8 cellular contexts compared by ENCODE assay signal in the genomic region with DNA sequence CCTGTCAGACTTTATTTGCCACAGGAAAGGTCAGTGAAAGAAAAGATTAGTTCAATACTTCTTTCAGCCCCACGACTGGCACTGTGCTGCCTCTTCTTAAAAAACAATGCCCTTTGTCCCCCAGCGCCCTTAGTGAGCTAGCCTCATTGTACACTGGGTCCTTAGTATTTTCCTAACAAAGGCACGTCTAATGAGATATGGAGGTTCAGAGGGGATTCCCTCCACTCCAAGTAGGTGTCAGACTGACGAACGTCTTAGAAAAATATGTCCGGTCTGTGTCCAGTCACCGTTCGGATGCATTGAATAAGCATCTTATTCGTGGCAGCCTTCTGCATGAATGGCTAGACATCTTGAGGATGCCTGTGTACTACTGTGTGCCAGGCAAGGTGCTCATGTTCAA. TPM values are rescaled to one million over a fixed set of nuclear protein-coding genes. Genes with fewer than 3 reads are reported as not detected.
A peak's percentile ranks its signal among the peaks of the same experiment; 100 is the strongest.
DNase-seq lines count a peak whose midpoint lies in the region; ATAC-seq, FAIRE-seq and TF ChIP-seq lines count a peak whose summit lies in the region.

No MANE protein-coding gene starts in this region.

- H3K79me2 ChIP-seq in HepG2 (ENCODE audit: insufficient read depth, low read length), result no peaks in the 10 kb centered on the region

- peak overlapping the region; percentile 49 for H2AFZ ChIP-seq in HepG2 (ENCODE audit: low read length)

- peaks cover 11% of the 10 kb centered on the region for H3K4me1 Mint-ChIP-seq in type B pancreatic cell (ENCODE audit: unreplicated experiment)

- H3K4me3 ChIP-seq in heart left ventricle, result peak overlapping the region in 10 of 12 donors; percentile 65 to 99 (median 88)
- H3K4me3 ChIP-seq in right atrium auricular region, result peak overlapping the region in 1 of 2 donors; percentile 96
- peak overlapping the region; percentile 83 to 90 for H3K4me3 ChIP-seq in ascending aorta
- peak overlapping the region; percentile 70 to 85 (median 81) for H3K4me3 ChIP-seq in HepG2 (replicated peaks in 1 of 3; ENCODE audit: insufficient read depth in 1 of 3, low read depth in 2 of 3, low read length in 3 of 3)

- H3K36me3 ChIP-seq in heart left ventricle (peaks cover 0 to 15% (median 6%) of the 10 kb centered on the region in 9 donors), right atrium auricular region (no peaks in the 10 kb centered on the region), ascending aorta (peaks cover 0 to 16% of the 10 kb centered on the region in 2 donors), HepG2 (replicated peaks in 1 of 2; ENCODE audit: control insufficient read depth in 1 of 2, insufficient read depth in 2 of 2, low read length in 2 of 2) (no peaks in the 10 kb centered on the region; a peak in 1 of 5 replicates)

- no peak for TF ChIP-seq CTCF in heart left ventricle (IDR thresholded peaks at IDR 0.05)
- no peak for TF ChIP-seq CTCF in right atrium auricular region (IDR thresholded peaks at IDR 0.05)
- TF ChIP-seq CTCF in ascending aorta (IDR thresholded peaks at IDR 0.05), result no peak
- TF ChIP-seq CTCF in HepG2 (CRISPR knock-in tag; IDR thresholded peaks at IDR 0.05), result no peak
- no peak for TF ChIP-seq CTCF in type B pancreatic cell (conservative IDR thresholded peaks at IDR 0.05)

- BruUV-seq in HepG2 (replicated peaks; lab: Mats Ljungman, UMichigan), result no TSS peak

- peak overlapping the region; percentile 89 for H3K4me3 Mint-ChIP-seq in type B pancreatic cell

- no peaks in the 10 kb centered on the region for H4K20me1 ChIP-seq in HepG2 (ENCODE audit: insufficient read depth, low read length)

- H3K9ac ChIP-seq in HepG2 (ENCODE audit: insufficient read depth, low read depth, low read length), result peak overlapping the region; percentile 73; the same call in 1 of the 2 replicates

- H3K27me3 Mint-ChIP-seq in type B pancreatic cell, result no peaks in the 10 kb centered on the region

- TF ChIP-seq EP300 in HepG2 (IDR thresholded peaks at IDR 0.05; ENCODE audit: low read depth in 2 of 2, low read length in 2 of 2) (no peak), HepG2 (CRISPR knock-in tag; IDR thresholded peaks at IDR 0.05; ENCODE audit: borderline replicate concordance) (no peak)

- CTCF ChIA-PET in HepG2 (lab: Yijun Ruan, JAX; ENCODE audit: low intra/inter-chr PET ratio, low total read pairs), result no interaction called here

- H3K4me2 ChIP-seq in HepG2 (ENCODE audit: low read depth, low read length), result peak overlapping the region; percentile 91

- DNase-seq in heart left ventricle (no peak), right atrium auricular region (ENCODE audit: low spot score) (no peak), ascending aorta (ENCODE audit: low spot score in 2 of 2) (no peak), HepG2 (ENCODE audit: low spot score) (no peak), type B pancreatic cell (ENCODE audit: extremely low spot score, unreplicated experiment) (no peak)

- peak overlapping the region; percentile 79 for H3K27ac Mint-ChIP-seq in type B pancreatic cell

- peaks cover 3% of the 10 kb centered on the region for H3K36me3 Mint-ChIP-seq in type B pancreatic cell

- H3K9me3 Mint-ChIP-seq in type B pancreatic cell, result no peaks in the 10 kb centered on the region

- intact Hi-C loops in heart left ventricle (cut with DNase I) (loop anchor here in 1 of 10 donors (5.0 kb wide), 1 partner anchor 37 kb away; the partner anchor contains the start of gene NARS1), ascending aorta (cut with DNase I) (loop anchor here (5.0 kb wide), 2 partner anchors 37 to 88 kb away; partner anchors contain the start of gene NARS1), HepG2 (cut with micrococcal nuclease; ENCODE audit: unreplicated experiment) (no loop called here)

- in situ Hi-C loops in HepG2 (cut with HindIII; ENCODE audit: extremely low pct_ligation_motif_present, low pct_unique_long_range_greater_than_20kb), result no loop called here

- WGBS in heart left ventricle, 4 donors, result 51 to 64% (median 62%) methylated on average over 9 of the region's 9 CpGs
- 8% methylated on average over 9 of the region's 9 CpGs for WGBS in HepG2 (ENCODE audit: low lambda C conversion rate)

- no peak overlapping the region for H3K27ac ChIP-seq in heart left ventricle
- H3K27ac ChIP-seq in right atrium auricular region, result no peak overlapping the region
- no peak overlapping the region for H3K27ac ChIP-seq in ascending aorta
- H3K27ac ChIP-seq in HepG2 (ENCODE audit: extremely low read length, insufficient read depth, low read length), result no peak overlapping the region

- no peak for TF ChIP-seq POLR2A in heart left ventricle (IDR thresholded peaks at IDR 0.05)
- no peak for TF ChIP-seq POLR2A in HepG2 (IDR thresholded peaks at IDR 0.05; ENCODE audit: insufficient read depth in 1 of 2, low read depth in 2 of 2, low read length in 2 of 2)

- no peak for FAIRE-seq in HepG2 (lab: Jason Lieb, UNC)

- no peak for TF ChIP-seq RAD21 in HepG2 (CRISPR knock-in tag; IDR thresholded peaks at IDR 0.05)

- H3K27me3 ChIP-seq in heart left ventricle, result no peaks in the 10 kb centered on the region
- H3K27me3 ChIP-seq in right atrium auricular region, result no peaks in the 10 kb centered on the region
- H3K27me3 ChIP-seq in ascending aorta, result no peaks in the 10 kb centered on the region
- no peaks in the 10 kb centered on the region for H3K27me3 ChIP-seq in HepG2 (ENCODE audit: control insufficient read depth in 1 of 2, insufficient read depth in 2 of 2, low read length in 2 of 2)

- POLR2A ChIA-PET in HepG2 (lab: Yijun Ruan, JAX), result no interaction called here

- H3K4me1 ChIP-seq in heart left ventricle, result peaks cover 0 to 36% (median 11%) of the 10 kb centered on the region in 12 donors
- peaks cover 0 to 21% of the 10 kb centered on the region in 2 donors for H3K4me1 ChIP-seq in right atrium auricular region
- peaks cover 5 to 15% of the 10 kb centered on the region in 2 donors for H3K4me1 ChIP-seq in ascending aorta
- H3K4me1 ChIP-seq in HepG2 (ENCODE audit: insufficient read depth, low read length), result peaks cover 13% of the 10 kb centered on the region

- H3K9me3 ChIP-seq in heart left ventricle, result no peaks in the 10 kb centered on the region
- no peaks in the 10 kb centered on the region for H3K9me3 ChIP-seq in right atrium auricular region
- no peaks in the 10 kb centered on the region for H3K9me3 ChIP-seq in ascending aorta
- H3K9me3 ChIP-seq in HepG2 (ENCODE audit: low read length), result no peaks in the 10 kb centered on the region

- ATAC-seq in heart left ventricle, result no peak
- no peak for ATAC-seq in HepG2
- no peak for ATAC-seq in HG02852 (IDR thresholded peaks at IDR 0.05; ENCODE audit: unreplicated experiment)
- no peak for ATAC-seq in HG02623 (IDR thresholded peaks at IDR 0.05; ENCODE audit: unreplicated experiment)
- no peak for ATAC-seq in GM18867 (IDR thresholded peaks at IDR 0.05; ENCODE audit: unreplicated experiment)

RNA-seq across cellular contexts. Expression of gene FECH, which starts 1.1 kb away (rescaled TPM):
- 10 to 100 TPM; 29.0 to 93.3 (median 50.7) TPM for total RNA-seq in heart left ventricle
- polyA plus RNA-seq in heart left ventricle, result 10 to 100 TPM in 1 of 2 donors, 1 to 10 TPM in 1; 4.7 to 21.0 TPM
- 10 to 100 TPM; 27.1 to 62.7 TPM for total RNA-seq in right atrium auricular region
- total RNA-seq in ascending aorta, result 33.0 TPM
- 21.9 and 29.1 TPM in 2 replicates for total RNA-seq in HepG2 (2016; rRNA removed; fragmentation: Illumina TruSeq; extraction: Trizol)
- total RNA-seq in HepG2 (2016; cell fraction: cytosol; rRNA removed; fragmentation: Illumina TruSeq; extraction: Trizol; ENCODE audit: low read depth), result 2.8 and 3.2 TPM in 2 replicates
- total RNA-seq in HepG2 (2016; cell fraction: insoluble cytoplasmic fraction; rRNA removed; fragmentation: Illumina TruSeq; extraction: Trizol), result 23.3 and 28.6 TPM in 2 replicates
- total RNA-seq in HepG2 (2016; cell fraction: membrane; rRNA removed; fragmentation: Illumina TruSeq; extraction: Trizol), result 9.2 and 9.7 TPM in 2 replicates
- 10.9 and 11.0 TPM in 2 replicates for total RNA-seq in HepG2 (2016; cell fraction: nucleus; rRNA removed; fragmentation: Illumina TruSeq; extraction: Trizol)
- 14.7 and 16.4 TPM in 2 replicates for polyA plus RNA-seq in HepG2 (2011; rRNA removed)
- 14.1 and 16.3 TPM in 2 replicates for polyA plus RNA-seq in HepG2 (2011; cell fraction: cytosol; rRNA removed)
- polyA plus RNA-seq in HepG2 (2011; cell fraction: nucleus; rRNA removed), result 5.4 and 9.2 TPM in 2 replicates
- polyA plus RNA-seq in HepG2 (2012), result 10.4 and 11.0 TPM in 2 replicates
- polyA plus RNA-seq in HepG2 (2016; cell fraction: cytosol; fragmentation: Illumina TruSeq; extraction: Trizol; ENCODE audit: low read depth), result 2.7 and 3.8 TPM in 2 replicates
- 26.1 and 27.9 TPM in 2 replicates for polyA plus RNA-seq in HepG2 (2016; cell fraction: insoluble cytoplasmic fraction; fragmentation: Illumina TruSeq; extraction: Trizol; ENCODE audit: low read depth)
- polyA plus RNA-seq in HepG2 (2016; cell fraction: membrane; fragmentation: Illumina TruSeq; extraction: Trizol; ENCODE audit: low read depth), result 7.3 and 7.4 TPM in 2 replicates
- polyA plus RNA-seq in HepG2 (2016; cell fraction: nucleus; fragmentation: Illumina TruSeq; extraction: Trizol; ENCODE audit: insufficient read depth, low read depth), result 16.2 and 16.7 TPM in 2 replicates
- polyA minus RNA-seq in HepG2 (2011; rRNA and poly(A)+ RNA removed; ENCODE audit: low replicate concordance), result 15.9 and 39.3 TPM in 2 replicates
- 12.3 and 14.0 TPM in 2 replicates for polyA minus RNA-seq in HepG2 (2011; cell fraction: cytosol; rRNA and poly(A)+ RNA removed)
- 8.2 and 9.6 TPM in 2 replicates for polyA minus RNA-seq in HepG2 (2011; cell fraction: nucleus; rRNA and poly(A)+ RNA removed)
- 22.1 and 43.1 TPM in 2 replicates for total RNA-seq in type B pancreatic cell (ENCODE audit: low replicate concordance)

RNA-seq across cellular contexts. Expression of gene NARS1, which starts 36.2 kb away (rescaled TPM):
- total RNA-seq in heart left ventricle, result 100 to 1,000 TPM in 8 of 9 donors, 10 to 100 TPM in 1; 90.3 to 158 (median 114) TPM
- polyA plus RNA-seq in heart left ventricle, result 100 to 1,000 TPM in 1 of 2 donors, 10 to 100 TPM in 1; 69.5 to 138 TPM
- 100 to 1,000 TPM in 1 of 2 donors, 10 to 100 TPM in 1; 93.7 to 114 TPM for total RNA-seq in right atrium auricular region
- total RNA-seq in ascending aorta, result 44.0 TPM
- 200 and 292 TPM in 2 replicates for total RNA-seq in HepG2 (2016; rRNA removed; fragmentation: Illumina TruSeq; extraction: Trizol)
- total RNA-seq in HepG2 (2016; cell fraction: cytosol; rRNA removed; fragmentation: Illumina TruSeq; extraction: Trizol; ENCODE audit: low read depth), result 18.6 and 19.7 TPM in 2 replicates
- total RNA-seq in HepG2 (2016; cell fraction: insoluble cytoplasmic fraction; rRNA removed; fragmentation: Illumina TruSeq; extraction: Trizol), result 204 and 283 TPM in 2 replicates
- total RNA-seq in HepG2 (2016; cell fraction: membrane; rRNA removed; fragmentation: Illumina TruSeq; extraction: Trizol), result 24.0 and 28.8 TPM in 2 replicates
- total RNA-seq in HepG2 (2016; cell fraction: nucleus; rRNA removed; fragmentation: Illumina TruSeq; extraction: Trizol), result 132 and 136 TPM in 2 replicates
- 130 and 144 TPM in 2 replicates for polyA plus RNA-seq in HepG2 (2011; rRNA removed)
- polyA plus RNA-seq in HepG2 (2011; cell fraction: cytosol; rRNA removed), result 67.4 and 109 TPM in 2 replicates
- 162 and 209 TPM in 2 replicates for polyA plus RNA-seq in HepG2 (2011; cell fraction: nucleus; rRNA removed)
- polyA plus RNA-seq in HepG2 (2012), result 127 and 139 TPM in 2 replicates
- polyA plus RNA-seq in HepG2 (2016; cell fraction: cytosol; fragmentation: Illumina TruSeq; extraction: Trizol; ENCODE audit: low read depth), result 4.7 and 5.7 TPM in 2 replicates
- polyA plus RNA-seq in HepG2 (2016; cell fraction: insoluble cytoplasmic fraction; fragmentation: Illumina TruSeq; extraction: Trizol; ENCODE audit: low read depth), result 225 and 239 TPM in 2 replicates
- 14.0 and 17.6 TPM in 2 replicates for polyA plus RNA-seq in HepG2 (2016; cell fraction: membrane; fragmentation: Illumina TruSeq; extraction: Trizol; ENCODE audit: low read depth)
- polyA plus RNA-seq in HepG2 (2016; cell fraction: nucleus; fragmentation: Illumina TruSeq; extraction: Trizol; ENCODE audit: insufficient read depth, low read depth), result 191 and 197 TPM in 2 replicates
- 110 and 175 TPM in 2 replicates for polyA minus RNA-seq in HepG2 (2011; rRNA and poly(A)+ RNA removed; ENCODE audit: low replicate concordance)
- polyA minus RNA-seq in HepG2 (2011; cell fraction: cytosol; rRNA and poly(A)+ RNA removed), result 104 and 117 TPM in 2 replicates
- 174 and 191 TPM in 2 replicates for polyA minus RNA-seq in HepG2 (2011; cell fraction: nucleus; rRNA and poly(A)+ RNA removed)
- total RNA-seq in type B pancreatic cell (ENCODE audit: low replicate concordance), result 98.7 and 134 TPM in 2 replicates
